ENCODE assay signal across 8 cellular contexts in genomic region chr12:79689041-79689476, GRCh38. TPM values are rescaled to one million over a fixed set of nuclear protein-coding genes. Genes with fewer than 3 reads are reported as not detected.
DNase-seq lines count a peak whose midpoint lies in the region; ATAC-seq and TF ChIP-seq lines count a peak whose summit lies in the region.

No MANE protein-coding gene starts in this region.

- no peak for DNase-seq in Jurkat, Clone E6-1 (ENCODE audit: low read depth, low spot score)
- DNase-seq in chondrocyte (ENCODE audit: low spot score) (no peak), medulla oblongata (ENCODE audit: extremely low spot score) (no peak), globus pallidus (ENCODE audit: low spot score) (no peak)
- DNase-seq in naive thymus-derived CD8-positive, alpha-beta T cell, result peak in 1 of 10 donors; percentile 4

- H3K4me3 Mint-ChIP-seq in chondrocyte (ENCODE audit: unreplicated experiment), result peak overlapping the region; percentile 87
- H3K4me3 Mint-ChIP-seq in naive thymus-derived CD8-positive, alpha-beta T cell, result peak overlapping the region; percentile 61 to 90 (median 80)

- TF ChIP-seq CTCF in chondrocyte (IDR thresholded peaks at IDR 0.05), result no peak

- no peaks in the 10 kb centered on the region for H3K36me3 Mint-ChIP-seq in chondrocyte (ENCODE audit: low read depth)
- peaks cover 0 to 5% (median 0%) of the 10 kb centered on the region in 3 donors for H3K36me3 Mint-ChIP-seq in naive thymus-derived CD8-positive, alpha-beta T cell

- H3K9me3 Mint-ChIP-seq in chondrocyte (ENCODE audit: low read depth), result no peaks in the 10 kb centered on the region
- H3K9me3 Mint-ChIP-seq in naive thymus-derived CD8-positive, alpha-beta T cell, result peaks cover 0 to 1% (median 0%) of the 10 kb centered on the region in 9 donors

- peak overlapping the region; percentile 90 for H3K27ac Mint-ChIP-seq in chondrocyte (ENCODE audit: unreplicated experiment)
- H3K27ac Mint-ChIP-seq in naive thymus-derived CD8-positive, alpha-beta T cell, result peak overlapping the region in 4 of 10 donors; percentile 9 to 67 (median 58)

- H3K27me3 Mint-ChIP-seq in chondrocyte (ENCODE audit: low read depth), result no peaks in the 10 kb centered on the region
- peaks cover 28 to 49% (median 37%) of the 10 kb centered on the region in 5 donors for H3K27me3 Mint-ChIP-seq in naive thymus-derived CD8-positive, alpha-beta T cell

- peaks cover 70% of the 10 kb centered on the region for H3K4me1 Mint-ChIP-seq in chondrocyte (ENCODE audit: low read depth)
- H3K4me1 Mint-ChIP-seq in naive thymus-derived CD8-positive, alpha-beta T cell, result peaks cover 5 to 27% (median 17%) of the 10 kb centered on the region in 4 donors

- H3K4me3 ChIP-seq in Jurkat, Clone E6-1 (ENCODE audit: low read length), result peak overlapping the region; percentile 69

- POLR2A ChIA-PET in naive thymus-derived CD8-positive, alpha-beta T cell (lab: Charles Lee), result no interaction called here

- ATAC-seq in GM18511 (IDR thresholded peaks at IDR 0.05; ENCODE audit: unreplicated experiment), result peak; percentile 0
- ATAC-seq in naive thymus-derived CD8-positive, alpha-beta T cell, result no peak
- ATAC-seq in HG02571 (IDR thresholded peaks at IDR 0.05; ENCODE audit: unreplicated experiment), result no peak
- ATAC-seq in GM18505 (IDR thresholded peaks at IDR 0.05; ENCODE audit: unreplicated experiment), result no peak

- TF ChIP-seq POLR2A in GM18505 (IDR thresholded peaks at IDR 0.05; ENCODE audit: borderline replicate concordance, extremely low read depth, insufficient read depth, insufficient read length), result no peak

RNA-seq across cellular contexts. Expression of gene PAWR, which starts 1.7 kb away (rescaled TPM):
- polyA plus RNA-seq in Jurkat, Clone E6-1 (2012; ENCODE audit: insufficient read depth, insufficient read length), result 25.0 TPM
- 127 to 157 TPM (median 137 TPM) in 3 replicates for total RNA-seq in chondrocyte
- total RNA-seq in naive thymus-derived CD8-positive, alpha-beta T cell, result 1 to 10 TPM; 5.8 to 8.1 TPM
- polyA plus RNA-seq in naive thymus-derived CD8-positive, alpha-beta T cell, result 1 to 10 TPM in 2 of 3 donors, under 1 TPM in 1; 0.38 to 2.2 (median 1.4) TPM

Comparison
In these comparisons a context has a peak if more than half of its experiments do, and no peak if none do; other contexts are left out.
1. RNA of gene PAWR, which starts 1.7 kb away (total RNA-seq): 127 to 157 TPM in chondrocyte; 5.8 to 8.1 TPM in naive thymus-derived CD8-positive, alpha-beta T cell; every median in the first group is over 10 times any median in the second.